1 cellular context compared by ENCODE assay signal in genomic region chr13:102854675-102855074, GRCh38.
TF ChIP-seq lines count a peak whose summit lies in the region.

No MANE protein-coding gene starts in this region.

TF ChIP-seq in SK-N-SH treated with all-trans-retinoic acid at 6 μM for 48 hours, 23 proteins besides CTCF, POLR2A, EP300 and RAD21 (continued from another document):
- no peak for TF ChIP-seq TSHZ2 (CRISPR knock-in tag; IDR thresholded peaks at IDR 0.05)
- TF ChIP-seq ESRRG (CRISPR knock-in tag; IDR thresholded peaks at IDR 0.05): no peak
- no peak for TF ChIP-seq OSR1 (CRISPR knock-in tag; IDR thresholded peaks at IDR 0.05)
- TF ChIP-seq SNAI2 (CRISPR knock-in tag; IDR thresholded peaks at IDR 0.05): no peak
- no peak for TF ChIP-seq CSRNP3 (CRISPR knock-in tag; IDR thresholded peaks at IDR 0.05)
- no peak for TF ChIP-seq CSDC2 (CRISPR knock-in tag; IDR thresholded peaks at IDR 0.05)
